In the genomic region with DNA sequence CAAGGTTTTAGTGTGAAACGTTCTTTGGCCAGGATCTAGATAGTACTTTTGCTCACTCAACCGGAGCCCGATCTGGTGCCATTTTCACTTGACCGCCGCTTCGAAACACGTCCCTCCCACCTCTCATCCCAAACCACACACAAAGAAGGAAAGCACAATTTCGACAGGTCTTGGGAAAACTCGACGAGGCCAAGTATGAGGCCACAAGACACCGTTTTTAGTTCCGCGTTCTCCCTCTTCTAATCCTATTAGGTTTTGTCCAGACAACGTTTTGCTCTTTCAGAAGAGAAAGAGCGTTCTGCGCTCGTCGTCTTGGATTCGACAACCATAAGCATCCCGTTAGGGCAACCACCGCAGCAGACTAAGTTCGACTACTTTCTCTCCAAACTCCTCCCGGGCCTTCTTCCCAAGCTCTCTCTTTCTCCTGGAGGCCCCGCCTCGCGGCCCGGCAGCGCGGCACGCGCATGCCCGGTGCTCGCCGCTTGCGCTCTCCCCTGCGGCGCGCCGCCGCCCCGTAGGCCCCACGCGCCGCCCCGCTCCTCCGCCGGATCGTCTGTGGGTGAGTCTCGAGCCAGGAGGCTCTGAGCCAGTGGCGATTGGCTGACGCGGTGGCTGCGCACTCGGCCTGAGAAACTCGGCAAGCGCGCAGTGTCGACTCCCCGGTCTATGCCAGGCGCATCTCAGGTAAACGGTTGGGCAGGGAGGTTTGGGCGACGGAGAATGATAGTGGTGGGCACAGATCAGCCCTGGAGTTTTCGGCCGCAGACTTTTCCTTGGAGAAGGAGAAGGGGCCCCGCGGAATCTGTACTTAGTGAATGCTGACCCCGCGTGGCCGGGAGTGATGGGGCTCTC, we compare ENCODE assay signal across 1 cellular context.
TF ChIP-seq lines count a peak whose summit lies in the region.

A gene with protein sequence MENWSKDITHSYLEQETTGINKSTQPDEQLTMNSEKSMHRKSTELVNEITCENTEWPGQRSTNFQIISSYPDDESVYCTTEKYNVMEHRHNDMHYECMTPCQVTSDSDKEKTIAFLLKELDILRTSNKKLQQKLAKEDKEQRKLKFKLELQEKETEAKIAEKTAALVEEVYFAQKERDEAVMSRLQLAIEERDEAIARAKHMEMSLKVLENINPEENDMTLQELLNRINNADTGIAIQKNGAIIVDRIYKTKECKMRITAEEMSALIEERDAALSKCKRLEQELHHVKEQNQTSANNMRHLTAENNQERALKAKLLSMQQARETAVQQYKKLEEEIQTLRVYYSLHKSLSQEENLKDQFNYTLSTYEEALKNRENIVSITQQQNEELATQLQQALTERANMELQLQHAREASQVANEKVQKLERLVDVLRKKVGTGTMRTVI (plus strand): TSS at position 517 of the 852 bp plus-strand sequence. CDS start 49,952 bp downstream, outside the sequence.

TF ChIP-seq in HepG2, 621 proteins besides CTCF, POLR2A, EP300 and RAD21 (continued from another document and continues in another):
- TF ChIP-seq, protein P1, sequence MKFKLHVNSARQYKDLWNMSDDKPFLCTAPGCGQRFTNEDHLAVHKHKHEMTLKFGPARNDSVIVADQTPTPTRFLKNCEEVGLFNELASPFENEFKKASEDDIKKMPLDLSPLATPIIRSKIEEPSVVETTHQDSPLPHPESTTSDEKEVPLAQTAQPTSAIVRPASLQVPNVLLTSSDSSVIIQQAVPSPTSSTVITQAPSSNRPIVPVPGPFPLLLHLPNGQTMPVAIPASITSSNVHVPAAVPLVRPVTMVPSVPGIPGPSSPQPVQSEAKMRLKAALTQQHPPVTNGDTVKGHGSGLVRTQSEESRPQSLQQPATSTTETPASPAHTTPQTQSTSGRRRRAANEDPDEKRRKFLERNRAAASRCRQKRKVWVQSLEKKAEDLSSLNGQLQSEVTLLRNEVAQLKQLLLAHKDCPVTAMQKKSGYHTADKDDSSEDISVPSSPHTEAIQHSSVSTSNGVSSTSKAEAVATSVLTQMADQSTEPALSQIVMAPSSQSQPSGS (CRISPR knock-in tag; IDR thresholded peaks at IDR 0.05): peak; percentile 54; the same call in 1 of the 2 replicates
- TF ChIP-seq ZNF343 (CRISPR knock-in tag; IDR thresholded peaks at IDR 0.05): peak; percentile 94
- no peak; the same call in 1 of the 2 replicates for TF ChIP-seq ATF5 (CRISPR knock-in tag; IDR thresholded peaks at IDR 0.05; ENCODE audit: low read depth)
- 0 out of 2 replicates have a peak, but pooled peaks have one; percentile 6 for TF ChIP-seq SIN3A (IDR thresholded peaks at IDR 0.05; ENCODE audit: borderline replicate concordance, low read depth, low read length)
- TF ChIP-seq PPARG (CRISPR knock-in tag; conservative IDR thresholded peaks at IDR 0.05): peak; percentile 52; the same call in 1 of the 2 replicates
- peak; percentile 80 for TF ChIP-seq MED1 (CRISPR knock-in tag; IDR thresholded peaks at IDR 0.05)
- TF ChIP-seq ZBTB8A (CRISPR knock-in tag; IDR thresholded peaks at IDR 0.05; ENCODE audit: borderline replicate concordance, low read depth): peak; percentile 56; the same call in 1 of the 2 replicates
- TF ChIP-seq PHF8 (CRISPR knock-in tag; IDR thresholded peaks at IDR 0.05): peak; percentile 98
- TF ChIP-seq ZNF616 (CRISPR knock-in tag; IDR thresholded peaks at IDR 0.05; ENCODE audit: low read depth): no peak; the same call in none of the 2 replicates
- peak; percentile 85; the same call in 1 of the 2 replicates for TF ChIP-seq ZNF674 (CRISPR knock-in tag; IDR thresholded peaks at IDR 0.05; ENCODE audit: low read depth)
- TF ChIP-seq, protein P2, sequence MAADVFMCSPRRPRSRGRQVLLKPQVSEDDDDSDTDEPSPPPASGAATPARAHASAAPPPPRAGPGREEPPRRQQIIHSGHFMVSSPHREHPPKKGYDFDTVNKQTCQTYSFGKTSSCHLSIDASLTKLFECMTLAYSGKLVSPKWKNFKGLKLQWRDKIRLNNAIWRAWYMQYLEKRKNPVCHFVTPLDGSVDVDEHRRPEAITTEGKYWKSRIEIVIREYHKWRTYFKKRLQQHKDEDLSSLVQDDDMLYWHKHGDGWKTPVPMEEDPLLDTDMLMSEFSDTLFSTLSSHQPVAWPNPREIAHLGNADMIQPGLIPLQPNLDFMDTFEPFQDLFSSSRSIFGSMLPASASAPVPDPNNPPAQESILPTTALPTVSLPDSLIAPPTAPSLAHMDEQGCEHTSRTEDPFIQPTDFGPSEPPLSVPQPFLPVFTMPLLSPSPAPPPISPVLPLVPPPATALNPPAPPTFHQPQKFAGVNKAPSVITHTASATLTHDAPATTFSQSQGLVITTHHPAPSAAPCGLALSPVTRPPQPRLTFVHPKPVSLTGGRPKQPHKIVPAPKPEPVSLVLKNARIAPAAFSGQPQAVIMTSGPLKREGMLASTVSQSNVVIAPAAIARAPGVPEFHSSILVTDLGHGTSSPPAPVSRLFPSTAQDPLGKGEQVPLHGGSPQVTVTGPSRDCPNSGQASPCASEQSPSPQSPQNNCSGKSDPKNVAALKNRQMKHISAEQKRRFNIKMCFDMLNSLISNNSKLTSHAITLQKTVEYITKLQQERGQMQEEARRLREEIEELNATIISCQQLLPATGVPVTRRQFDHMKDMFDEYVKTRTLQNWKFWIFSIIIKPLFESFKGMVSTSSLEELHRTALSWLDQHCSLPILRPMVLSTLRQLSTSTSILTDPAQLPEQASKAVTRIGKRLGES (CRISPR knock-in tag; IDR thresholded peaks at IDR 0.05; ENCODE audit: borderline replicate concordance): peak; percentile 62; the same call in 1 of the 2 replicates
- peak; percentile 90 for TF ChIP-seq ZNF761 (CRISPR knock-in tag; conservative IDR thresholded peaks at IDR 0.05)
- no peak for TF ChIP-seq HNF4G (IDR thresholded peaks at IDR 0.05; ENCODE audit: borderline replicate concordance, low read depth, low read length)
- TF ChIP-seq HNF4G (CRISPR knock-in tag; IDR thresholded peaks at IDR 0.05; ENCODE audit: borderline replicate concordance, low read depth): peak; percentile 37; the same call in 1 of the 2 replicates
- TF ChIP-seq ATF7-NPFF (CRISPR knock-in tag; IDR thresholded peaks at IDR 0.05; ENCODE audit: low read depth): peak; percentile 99
- no peak for TF ChIP-seq ZNF20 (CRISPR knock-in tag; IDR thresholded peaks at IDR 0.05)
- no peak for TF ChIP-seq ZNF512 (CRISPR knock-in tag; IDR thresholded peaks at IDR 0.05)
- peak; percentile 68 for TF ChIP-seq ELF4 (CRISPR knock-in tag; IDR thresholded peaks at IDR 0.05; ENCODE audit: borderline replicate concordance)
- no peak; the same call in 1 of the 2 replicates for TF ChIP-seq ZNF12 (CRISPR knock-in tag; IDR thresholded peaks at IDR 0.05)
- TF ChIP-seq FOXP1 (IDR thresholded peaks at IDR 0.05): no peak
- 0 out of 2 replicates have a peak, but pooled peaks have one; percentile 10 for TF ChIP-seq FOXP1 (CRISPR knock-in tag; IDR thresholded peaks at IDR 0.05)
- no peak for TF ChIP-seq NFRKB (IDR thresholded peaks at IDR 0.05)
- TF ChIP-seq ZNF513 (CRISPR knock-in tag; conservative IDR thresholded peaks at IDR 0.05): no peak; the same call in none of the 2 replicates
- peak; percentile 50; the same call in 1 of the 2 replicates for TF ChIP-seq HIVEP1 (CRISPR knock-in tag; IDR thresholded peaks at IDR 0.05)
- peak; percentile 97 for TF ChIP-seq ZNF225 (CRISPR knock-in tag; IDR thresholded peaks at IDR 0.05)
- peak; percentile 80; the same call in 1 of the 2 replicates for TF ChIP-seq ZNF329 (CRISPR knock-in tag; IDR thresholded peaks at IDR 0.05; ENCODE audit: low read depth)
- TF ChIP-seq, protein P3, sequence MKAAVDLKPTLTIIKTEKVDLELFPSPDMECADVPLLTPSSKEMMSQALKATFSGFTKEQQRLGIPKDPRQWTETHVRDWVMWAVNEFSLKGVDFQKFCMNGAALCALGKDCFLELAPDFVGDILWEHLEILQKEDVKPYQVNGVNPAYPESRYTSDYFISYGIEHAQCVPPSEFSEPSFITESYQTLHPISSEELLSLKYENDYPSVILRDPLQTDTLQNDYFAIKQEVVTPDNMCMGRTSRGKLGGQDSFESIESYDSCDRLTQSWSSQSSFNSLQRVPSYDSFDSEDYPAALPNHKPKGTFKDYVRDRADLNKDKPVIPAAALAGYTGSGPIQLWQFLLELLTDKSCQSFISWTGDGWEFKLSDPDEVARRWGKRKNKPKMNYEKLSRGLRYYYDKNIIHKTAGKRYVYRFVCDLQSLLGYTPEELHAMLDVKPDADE (CRISPR knock-in tag; IDR thresholded peaks at IDR 0.05): peak; percentile 93
- peak; percentile 94; the same call in 1 of the 2 replicates for TF ChIP-seq ERF (CRISPR knock-in tag; IDR thresholded peaks at IDR 0.05)
- TF ChIP-seq NFIC (IDR thresholded peaks at IDR 0.05; ENCODE audit: low read length): peak; percentile 52; the same call in 1 of the 2 replicates
- no peak for TF ChIP-seq NCOR1 (IDR thresholded peaks at IDR 0.05; ENCODE audit: borderline replicate concordance, low read length)
- TF ChIP-seq IRF2 (CRISPR knock-in tag; IDR thresholded peaks at IDR 0.05): peak; percentile 88
- peak; percentile 96 for TF ChIP-seq POLR2G (IDR thresholded peaks at IDR 0.05; ENCODE audit: low read depth, low read length)
- TF ChIP-seq ZKSCAN5 (CRISPR knock-in tag; IDR thresholded peaks at IDR 0.05): no peak
- peak; percentile 80; the same call in 1 of the 2 replicates for TF ChIP-seq ZNF792 (CRISPR knock-in tag; IDR thresholded peaks at IDR 0.05)
- peak; percentile 91; the same call in 1 of the 2 replicates for TF ChIP-seq ZNF367 (CRISPR knock-in tag; IDR thresholded peaks at IDR 0.05; ENCODE audit: borderline replicate concordance)
- TF ChIP-seq BORCS8-MEF2B (CRISPR knock-in tag; IDR thresholded peaks at IDR 0.05): peak; percentile 98
- TF ChIP-seq ZNF3 (CRISPR knock-in tag; IDR thresholded peaks at IDR 0.05): no peak; the same call in 1 of the 2 replicates
- peak; percentile 71 for TF ChIP-seq JUN (CRISPR knock-in tag; IDR thresholded peaks at IDR 0.05)
- peak; percentile 73; the same call in 1 of the 2 replicates for TF ChIP-seq ZNF264 (CRISPR knock-in tag; IDR thresholded peaks at IDR 0.05)
- TF ChIP-seq RBM22 (optimal IDR thresholded peaks at IDR 0.05; ENCODE audit: low read length): peak; percentile 52
- TF ChIP-seq ZNF629 (CRISPR knock-in tag; conservative IDR thresholded peaks at IDR 0.05): peak; percentile 37
- peak; percentile 81; the same call in 1 of the 2 replicates for TF ChIP-seq ZNF446 (CRISPR knock-in tag; IDR thresholded peaks at IDR 0.05)
- TF ChIP-seq ZBTB20 (CRISPR knock-in tag; IDR thresholded peaks at IDR 0.05; ENCODE audit: borderline replicate concordance, low read depth): peak; percentile 90
- peak; percentile 74 for TF ChIP-seq MIER2 (CRISPR knock-in tag; IDR thresholded peaks at IDR 0.05)
- TF ChIP-seq ELF1 (CRISPR knock-in tag; IDR thresholded peaks at IDR 0.05): 0 out of 2 replicates have a peak, but pooled peaks have one; percentile 18
- no peak; the same call in 1 of the 2 replicates for TF ChIP-seq CC2D1A (CRISPR knock-in tag; IDR thresholded peaks at IDR 0.05)
- TF ChIP-seq, protein P4, sequence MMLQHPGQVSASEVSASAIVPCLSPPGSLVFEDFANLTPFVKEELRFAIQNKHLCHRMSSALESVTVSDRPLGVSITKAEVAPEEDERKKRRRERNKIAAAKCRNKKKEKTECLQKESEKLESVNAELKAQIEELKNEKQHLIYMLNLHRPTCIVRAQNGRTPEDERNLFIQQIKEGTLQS (CRISPR knock-in tag; IDR thresholded peaks at IDR 0.05): peak; percentile 69; the same call in 1 of the 2 replicates
- TF ChIP-seq, protein P5, sequence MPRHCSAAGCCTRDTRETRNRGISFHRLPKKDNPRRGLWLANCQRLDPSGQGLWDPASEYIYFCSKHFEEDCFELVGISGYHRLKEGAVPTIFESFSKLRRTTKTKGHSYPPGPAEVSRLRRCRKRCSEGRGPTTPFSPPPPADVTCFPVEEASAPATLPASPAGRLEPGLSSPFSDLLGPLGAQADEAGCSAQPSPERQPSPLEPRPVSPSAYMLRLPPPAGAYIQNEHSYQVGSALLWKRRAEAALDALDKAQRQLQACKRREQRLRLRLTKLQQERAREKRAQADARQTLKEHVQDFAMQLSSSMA (CRISPR knock-in tag; IDR thresholded peaks at IDR 0.05): peak; percentile 76; the same call in 1 of the 2 replicates
- peak; percentile 98; the same call in 1 of the 2 replicates for TF ChIP-seq MTA1 (CRISPR knock-in tag; IDR thresholded peaks at IDR 0.05; ENCODE audit: borderline replicate concordance)
